Comparison of ENCODE assay signal across 21 cellular contexts in genomic region chr12:128079476-128079875, GRCh38.
"Had no signal": no experiment of that assay in that cellular context is flagged by ENCODE, and none has a peak within 500 bp of the region (broad histone marks: within the 10 kb centered on the region; RNA-seq: fewer than 3 reads in every experiment).

No MANE protein-coding gene starts in this region.

- H3K36me3 ChIP-seq: ascending aorta had no signal

- H3K4me3 Mint-ChIP-seq: activated CD4-positive, alpha-beta memory T cell treated with anti-CD3 and anti-CD28 coated beads, Interleukin-2, amount 10 ng/mL, durations not matched to agents 7 days and 5 days; activated CD4-positive, alpha-beta T cell treated with anti-CD3 and anti-CD28 coated beads for 36 hours; activated naive CD8-positive, alpha-beta T cell treated with anti-CD3 and anti-CD28 coated beads, Interleukin-2, amount 10 ng/mL, durations not matched to agents 7 days and 5 days; T-helper 17 cell had no signal

- H3K4me1 ChIP-seq: ascending aorta, body of pancreas had no signal

- H3K4me3 ChIP-seq: ascending aorta, body of pancreas had no signal

- DNase-seq: activated CD4-positive, alpha-beta memory T cell treated with anti-CD3 and anti-CD28 coated beads, Interleukin-2, amount 10 ng/mL, durations not matched to agents 7 days and 5 days; activated CD4-positive, alpha-beta T cell treated with anti-CD3 and anti-CD28 coated beads for 36 hours; activated CD4-positive, alpha-beta T cell treated with anti-CD3 and anti-CD28 coated beads, Interleukin-2, amount 50 U/mL, for 1 hour; activated naive CD4-positive, alpha-beta T cell treated with anti-CD3 and anti-CD28 coated beads, Interleukin-2, amount 50 U/mL, for 16 hours; activated naive CD8-positive, alpha-beta T cell treated with anti-CD3 and anti-CD28 coated beads, Interleukin-2, amount 10 ng/mL, durations not matched to agents 7 days and 5 days; amniotic stem cell; body of pancreas; central memory CD4-positive, alpha-beta T cell; KBM-7; MM.1S; NCI-H1105; NCI-H1436; NCI-H1694 treated with DMSO at 0.1 percent for 48 hours; NCI-H2081; NCI-H446; NCI-H524; SHP77; T-helper 17 cell; T1000 had no signal

- H3K27ac Mint-ChIP-seq: activated CD4-positive, alpha-beta memory T cell treated with anti-CD3 and anti-CD28 coated beads, Interleukin-2, amount 10 ng/mL, durations not matched to agents 7 days and 5 days; activated CD4-positive, alpha-beta T cell treated with anti-CD3 and anti-CD28 coated beads for 36 hours; activated naive CD8-positive, alpha-beta T cell treated with anti-CD3 and anti-CD28 coated beads, Interleukin-2, amount 10 ng/mL, durations not matched to agents 7 days and 5 days; T-helper 17 cell had no signal

- H3K4me1 Mint-ChIP-seq: activated CD4-positive, alpha-beta memory T cell treated with anti-CD3 and anti-CD28 coated beads, Interleukin-2, amount 10 ng/mL, durations not matched to agents 7 days and 5 days; activated CD4-positive, alpha-beta T cell treated with anti-CD3 and anti-CD28 coated beads for 36 hours; activated naive CD8-positive, alpha-beta T cell treated with anti-CD3 and anti-CD28 coated beads, Interleukin-2, amount 10 ng/mL, durations not matched to agents 7 days and 5 days; T-helper 17 cell had no signal

- H3K27me3 ChIP-seq: ascending aorta, body of pancreas had no signal

- H3K27ac ChIP-seq: ascending aorta, body of pancreas, VCaP had no signal

- H3K36me3 Mint-ChIP-seq: activated naive CD8-positive, alpha-beta T cell treated with anti-CD3 and anti-CD28 coated beads, Interleukin-2, amount 10 ng/mL, durations not matched to agents 7 days and 5 days had no signal

- H3K27me3 Mint-ChIP-seq: activated CD4-positive, alpha-beta memory T cell treated with anti-CD3 and anti-CD28 coated beads, Interleukin-2, amount 10 ng/mL, durations not matched to agents 7 days and 5 days; activated CD4-positive, alpha-beta T cell treated with anti-CD3 and anti-CD28 coated beads for 36 hours; activated naive CD8-positive, alpha-beta T cell treated with anti-CD3 and anti-CD28 coated beads, Interleukin-2, amount 10 ng/mL, durations not matched to agents 7 days and 5 days; T-helper 17 cell had no signal

- H3K9me3 ChIP-seq: ascending aorta, body of pancreas had no signal
